29 cellular contexts compared by ENCODE assay signal in genomic region chr17:73622381-73622780, GRCh38. TPM values are rescaled to one million over a fixed set of nuclear protein-coding genes. Genes with fewer than 3 reads are reported as not detected.
"Had no signal": no experiment of that assay in that cellular context is flagged by ENCODE, and none has a peak within 500 bp of the region (broad histone marks: within the 10 kb centered on the region; RNA-seq: fewer than 3 reads in every experiment).

No MANE protein-coding gene starts in this region.

- H3K9me3 ChIP-seq: ascending aorta had no signal

- H3K9me3 Mint-ChIP-seq: activated CD8-positive, alpha-beta T cell treated with anti-CD3 and anti-CD28 coated beads for 36 hours; activated T-cell treated with anti-CD3 and anti-CD28 coated beads, Interleukin-2, amount 50 U/mL, for 72 hours had no signal

- ATAC-seq: activated CD8-positive, alpha-beta T cell treated with anti-CD3 and anti-CD28 coated beads for 36 hours; activated T-cell treated with anti-CD3 and anti-CD28 coated beads, Interleukin-2, amount 50 U/mL, for 72 hours; activated T-helper 17 cell treated with anti-CD3 and anti-CD28 coated beads, Interleukin-2, amount 50 U/mL, for 72 hours; K562; PC-3 had no signal

- H3K4me1 Mint-ChIP-seq: activated CD4-positive, alpha-beta T cell treated with anti-CD3 and anti-CD28 coated beads, Interleukin-2, amount 10 ng/mL, durations not matched to agents 24 days and 14 days; activated naive CD8-positive, alpha-beta T cell treated with anti-CD3 and anti-CD28 coated beads, Interleukin-2, amount 10 ng/mL, durations not matched to agents 7 days and 5 days had no signal

- H3K36me3 ChIP-seq: ascending aorta had no signal

- H3K27me3 ChIP-seq: ascending aorta had no signal

- FAIRE-seq: K562, RCC 7860 had no signal

- H3K4me3 ChIP-seq: ascending aorta, K562, SK-N-MC had no signal

- DNase-seq: activated CD4-positive, alpha-beta T cell treated with anti-CD3 and anti-CD28 coated beads, Interleukin-2, amount 10 ng/mL, durations not matched to agents 24 days and 14 days; activated CD4-positive, alpha-beta T cell treated with anti-CD3 and anti-CD28 coated beads, Interleukin-2, amount 50 U/mL, for 4 hours; activated CD8-positive, alpha-beta T cell treated with anti-CD3 and anti-CD28 coated beads for 36 hours; activated gamma-delta T cell; activated naive CD4-positive, alpha-beta T cell treated with Interleukin-2 at 50 U/mL for 16 hours; activated naive CD8-positive, alpha-beta T cell treated with anti-CD3 and anti-CD28 coated beads, Interleukin-2, amount 10 ng/mL, durations not matched to agents 7 days and 5 days; activated T-cell treated with anti-CD3 and anti-CD28 coated beads, Interleukin-2, amount 50 U/mL, for 1 hour; activated T-cell treated with anti-CD3 and anti-CD28 coated beads, Interleukin-2, amount 50 U/mL, for 72 hours; amygdala; cerebellar nuclear complex; NCI-H1105; NCI-H1436 treated with DMSO at 0.1 percent for 48 hours; NCI-H1694 treated with DMSO at 0.1 percent for 48 hours; NCI-H2029; NCI-H2107; NCI-H2171; NCI-H510A; NCI-H526; NCI-H748 treated with DMSO at 0.1 percent for 48 hours; NK-92 treated with Interleukin-12 subunit alpha and Interleukin-12 subunit beta, amount 100 ng/mL, for 24 hours; PC-3; T1000 had no signal

- H3K27ac Mint-ChIP-seq: activated CD4-positive, alpha-beta T cell treated with anti-CD3 and anti-CD28 coated beads, Interleukin-2, amount 10 ng/mL, durations not matched to agents 24 days and 14 days; activated CD8-positive, alpha-beta T cell treated with anti-CD3 and anti-CD28 coated beads for 36 hours; activated naive CD4-positive, alpha-beta T cell treated with anti-CD3 and anti-CD28 coated beads, Interleukin-2, amount 50 U/mL, for 24 hours; activated naive CD8-positive, alpha-beta T cell treated with anti-CD3 and anti-CD28 coated beads, Interleukin-2, amount 10 ng/mL, durations not matched to agents 7 days and 5 days; activated T-cell treated with anti-CD3 and anti-CD28 coated beads, Interleukin-2, amount 50 U/mL, for 72 hours; activated T-helper 17 cell treated with anti-CD3 and anti-CD28 coated beads, Interleukin-2, amount 50 U/mL, for 72 hours had no signal

- H3K27me3 Mint-ChIP-seq: activated CD8-positive, alpha-beta T cell treated with anti-CD3 and anti-CD28 coated beads for 36 hours; activated naive CD4-positive, alpha-beta T cell treated with anti-CD3 and anti-CD28 coated beads, Interleukin-2, amount 50 U/mL, for 24 hours; activated T-helper 17 cell treated with anti-CD3 and anti-CD28 coated beads, Interleukin-2, amount 50 U/mL, for 72 hours had no signal

- H3K27ac ChIP-seq: ascending aorta, RWPE1, SK-N-MC had no signal

- H3K4me3 Mint-ChIP-seq: activated CD4-positive, alpha-beta T cell treated with anti-CD3 and anti-CD28 coated beads, Interleukin-2, amount 10 ng/mL, durations not matched to agents 24 days and 14 days; activated CD8-positive, alpha-beta T cell treated with anti-CD3 and anti-CD28 coated beads for 36 hours; activated naive CD4-positive, alpha-beta T cell treated with anti-CD3 and anti-CD28 coated beads, Interleukin-2, amount 50 U/mL, for 24 hours; activated naive CD8-positive, alpha-beta T cell treated with anti-CD3 and anti-CD28 coated beads, Interleukin-2, amount 10 ng/mL, durations not matched to agents 7 days and 5 days; activated T-cell treated with anti-CD3 and anti-CD28 coated beads, Interleukin-2, amount 50 U/mL, for 72 hours; activated T-helper 17 cell treated with anti-CD3 and anti-CD28 coated beads, Interleukin-2, amount 50 U/mL, for 72 hours had no signal

RNA-seq across cellular contexts. Expression of gene SDK2, which starts 21.9 kb away (rescaled TPM):
- polyA plus RNA-seq: K562 had no signal
